1 cellular context compared by ENCODE assay signal in the genomic region with DNA sequence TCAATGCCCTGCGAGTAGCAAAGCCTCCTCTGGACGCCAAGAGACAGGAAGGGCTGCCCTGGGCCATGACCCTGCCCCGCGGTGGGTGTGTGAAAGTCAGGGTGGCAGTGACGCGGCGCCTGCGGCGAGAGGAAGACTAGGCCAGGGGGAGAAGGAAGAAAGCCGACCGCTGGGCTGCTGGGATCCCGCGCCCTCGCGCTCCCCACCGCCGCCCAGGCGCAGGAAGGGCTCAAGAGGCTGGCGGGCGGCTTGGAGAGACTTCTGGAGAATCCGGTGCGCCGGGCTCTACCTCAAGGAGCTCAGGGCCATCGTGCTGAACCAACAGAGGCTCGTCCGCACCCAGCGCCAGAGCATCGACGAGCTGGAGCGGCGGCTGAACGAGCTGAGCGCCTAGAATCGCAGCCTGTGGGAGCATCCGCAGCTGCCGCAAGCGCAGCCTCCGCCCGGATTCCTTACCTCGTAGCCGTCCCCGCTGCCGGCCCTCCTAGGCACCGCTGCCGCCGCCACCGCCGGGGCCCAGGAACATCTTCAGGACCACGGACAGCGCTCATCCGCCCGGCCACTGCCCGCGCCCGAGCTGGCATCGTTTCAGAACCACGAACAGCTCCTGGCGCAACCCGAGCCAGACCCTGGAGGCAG.
TF ChIP-seq lines count a peak whose summit lies in the region.

No MANE protein-coding gene starts in this region.

TF ChIP-seq in HEK293, 187 proteins besides CTCF, POLR2A, EP300 and RAD21 (continued from another document and continues in another):
- TF ChIP-seq HIC1 (tag by site-specific recombination; IDR thresholded peaks at IDR 0.05): peak; percentile 94
- TF ChIP-seq ZNF560 (tag by site-specific recombination; IDR thresholded peaks at IDR 0.05; ENCODE audit: borderline replicate concordance): peak; percentile 72; the same call in 1 of the 2 replicates
- no peak for TF ChIP-seq ZNF174 (tag by site-specific recombination; IDR thresholded peaks at IDR 0.05)
- TF ChIP-seq ZNF701 (tag by site-specific recombination; IDR thresholded peaks at IDR 0.05): no peak
- TF ChIP-seq ZNF16 (tag by site-specific recombination; IDR thresholded peaks at IDR 0.05; ENCODE audit: low read depth): no peak
- TF ChIP-seq SCRT1 (tag by site-specific recombination; IDR thresholded peaks at IDR 0.05; ENCODE audit: borderline replicate concordance): no peak
- no peak for TF ChIP-seq ZNF747 (tag by site-specific recombination; IDR thresholded peaks at IDR 0.05)
- TF ChIP-seq, protein P1, sequence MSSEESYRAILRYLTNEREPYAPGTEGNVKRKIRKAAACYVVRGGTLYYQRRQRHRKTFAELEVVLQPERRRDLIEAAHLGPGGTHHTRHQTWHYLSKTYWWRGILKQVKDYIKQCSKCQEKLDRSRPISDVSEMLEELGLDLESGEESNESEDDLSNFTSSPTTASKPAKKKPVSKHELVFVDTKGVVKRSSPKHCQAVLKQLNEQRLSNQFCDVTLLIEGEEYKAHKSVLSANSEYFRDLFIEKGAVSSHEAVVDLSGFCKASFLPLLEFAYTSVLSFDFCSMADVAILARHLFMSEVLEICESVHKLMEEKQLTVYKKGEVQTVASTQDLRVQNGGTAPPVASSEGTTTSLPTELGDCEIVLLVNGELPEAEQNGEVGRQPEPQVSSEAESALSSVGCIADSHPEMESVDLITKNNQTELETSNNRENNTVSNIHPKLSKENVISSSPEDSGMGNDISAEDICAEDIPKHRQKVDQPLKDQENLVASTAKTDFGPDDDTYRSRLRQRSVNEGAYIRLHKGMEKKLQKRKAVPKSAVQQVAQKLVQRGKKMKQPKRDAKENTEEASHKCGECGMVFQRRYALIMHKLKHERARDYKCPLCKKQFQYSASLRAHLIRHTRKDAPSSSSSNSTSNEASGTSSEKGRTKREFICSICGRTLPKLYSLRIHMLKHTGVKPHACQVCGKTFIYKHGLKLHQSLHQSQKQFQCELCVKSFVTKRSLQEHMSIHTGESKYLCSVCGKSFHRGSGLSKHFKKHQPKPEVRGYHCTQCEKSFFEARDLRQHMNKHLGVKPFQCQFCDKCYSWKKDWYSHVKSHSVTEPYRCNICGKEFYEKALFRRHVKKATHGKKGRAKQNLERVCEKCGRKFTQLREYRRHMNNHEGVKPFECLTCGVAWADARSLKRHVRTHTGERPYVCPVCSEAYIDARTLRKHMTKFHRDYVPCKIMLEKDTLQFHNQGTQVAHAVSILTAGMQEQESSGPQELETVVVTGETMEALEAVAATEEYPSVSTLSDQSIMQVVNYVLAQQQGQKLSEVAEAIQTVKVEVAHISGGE (tag by site-specific recombination; conservative IDR thresholded peaks at IDR 0.05; ENCODE audit: low read depth): 0 out of 2 replicates have a peak, but pooled peaks have one; percentile 25
- TF ChIP-seq ZNF146 (tag by site-specific recombination; IDR thresholded peaks at IDR 0.05): no peak
- no peak for TF ChIP-seq ZNF292 (tag by site-specific recombination; IDR thresholded peaks at IDR 0.05; ENCODE audit: borderline replicate concordance, low read depth)
- TF ChIP-seq HOXC10 (CRISPR knock-in tag; IDR thresholded peaks at IDR 0.05): peak; percentile 98
- no peak for TF ChIP-seq ZNF521 (tag by site-specific recombination; IDR thresholded peaks at IDR 0.05)
- TF ChIP-seq ZNF76 (tag by site-specific recombination; IDR thresholded peaks at IDR 0.05; ENCODE audit: borderline replicate concordance, low read depth): no peak
- no peak for TF ChIP-seq ZNF404 (tag by site-specific recombination; IDR thresholded peaks at IDR 0.05)
- no peak for TF ChIP-seq ELK4 (IDR thresholded peaks at IDR 0.05; ENCODE audit: borderline replicate concordance, low read depth, low read length)
- no peak; the same call in 1 of the 2 replicates for TF ChIP-seq GLIS2 (tag by site-specific recombination; IDR thresholded peaks at IDR 0.05)
- peak; percentile 51; the same call in 1 of the 2 replicates for TF ChIP-seq ZNF660 (tag by site-specific recombination; IDR thresholded peaks at IDR 0.05)
- TF ChIP-seq ZFP37 (tag by site-specific recombination; IDR thresholded peaks at IDR 0.05): 0 out of 2 replicates have a peak, but pooled peaks have one; percentile 69
- peak; percentile 55; the same call in 1 of the 2 replicates for TF ChIP-seq ZBTB48 (tag by site-specific recombination; IDR thresholded peaks at IDR 0.05)
- no peak for TF ChIP-seq ZNF221 (tag by site-specific recombination; IDR thresholded peaks at IDR 0.05; ENCODE audit: borderline replicate concordance)
- TF ChIP-seq WT1 (tag by site-specific recombination; IDR thresholded peaks at IDR 0.05): peak; percentile 20; the same call in 1 of the 2 replicates
- no peak; the same call in 1 of the 2 replicates for TF ChIP-seq ZNF324 (tag by site-specific recombination; IDR thresholded peaks at IDR 0.05)
- peak; percentile 50 for TF ChIP-seq ZBTB8A (tag by site-specific recombination; IDR thresholded peaks at IDR 0.05)
- peak; percentile 61; the same call in 1 of the 2 replicates for TF ChIP-seq ZSCAN30 (tag by site-specific recombination; IDR thresholded peaks at IDR 0.05)
- TF ChIP-seq ZNF354C (tag by site-specific recombination; IDR thresholded peaks at IDR 0.05; ENCODE audit: borderline replicate concordance, low read depth): no peak
- no peak for TF ChIP-seq ZNF621 (tag by site-specific recombination; IDR thresholded peaks at IDR 0.05)
- TF ChIP-seq ZNF768 (tag by site-specific recombination; IDR thresholded peaks at IDR 0.05): no peak
- TF ChIP-seq ZNF707 (tag by site-specific recombination; IDR thresholded peaks at IDR 0.05): no peak
- TF ChIP-seq ZNF610 (tag by site-specific recombination; IDR thresholded peaks at IDR 0.05; ENCODE audit: borderline replicate concordance): 0 out of 2 replicates have a peak, but pooled peaks have one; percentile 42
- no peak for TF ChIP-seq ZNF366 (tag by site-specific recombination; conservative IDR thresholded peaks at IDR 0.05)
- TF ChIP-seq ZNF561 (tag by site-specific recombination; IDR thresholded peaks at IDR 0.05; ENCODE audit: borderline replicate concordance): no peak
- no peak for TF ChIP-seq ZNF677 (tag by site-specific recombination; IDR thresholded peaks at IDR 0.05)
- no peak for TF ChIP-seq ZNF626 (tag by site-specific recombination; IDR thresholded peaks at IDR 0.05)
- no peak for TF ChIP-seq ZNF473 (tag by site-specific recombination; IDR thresholded peaks at IDR 0.05)
- TF ChIP-seq, protein P2, sequence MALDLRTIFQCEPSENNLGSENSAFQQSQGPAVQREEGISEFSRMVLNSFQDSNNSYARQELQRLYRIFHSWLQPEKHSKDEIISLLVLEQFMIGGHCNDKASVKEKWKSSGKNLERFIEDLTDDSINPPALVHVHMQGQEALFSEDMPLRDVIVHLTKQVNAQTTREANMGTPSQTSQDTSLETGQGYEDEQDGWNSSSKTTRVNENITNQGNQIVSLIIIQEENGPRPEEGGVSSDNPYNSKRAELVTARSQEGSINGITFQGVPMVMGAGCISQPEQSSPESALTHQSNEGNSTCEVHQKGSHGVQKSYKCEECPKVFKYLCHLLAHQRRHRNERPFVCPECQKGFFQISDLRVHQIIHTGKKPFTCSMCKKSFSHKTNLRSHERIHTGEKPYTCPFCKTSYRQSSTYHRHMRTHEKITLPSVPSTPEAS (tag by site-specific recombination; IDR thresholded peaks at IDR 0.05): no peak
- TF ChIP-seq, protein P3, sequence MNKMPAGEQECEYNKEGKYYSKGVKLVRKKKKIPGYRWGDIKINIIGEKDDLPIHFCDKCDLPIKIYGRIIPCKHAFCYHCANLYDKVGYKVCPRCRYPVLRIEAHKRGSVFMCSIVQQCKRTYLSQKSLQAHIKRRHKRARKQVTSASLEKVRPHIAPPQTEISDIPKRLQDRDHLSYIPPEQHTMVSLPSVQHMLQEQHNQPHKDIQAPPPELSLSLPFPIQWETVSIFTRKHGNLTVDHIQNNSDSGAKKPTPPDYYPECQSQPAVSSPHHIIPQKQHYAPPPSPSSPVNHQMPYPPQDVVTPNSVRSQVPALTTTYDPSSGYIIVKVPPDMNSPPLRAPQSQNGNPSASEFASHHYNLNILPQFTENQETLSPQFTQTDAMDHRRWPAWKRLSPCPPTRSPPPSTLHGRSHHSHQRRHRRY (tag by site-specific recombination; IDR thresholded peaks at IDR 0.05): no peak
- TF ChIP-seq, protein P4, sequence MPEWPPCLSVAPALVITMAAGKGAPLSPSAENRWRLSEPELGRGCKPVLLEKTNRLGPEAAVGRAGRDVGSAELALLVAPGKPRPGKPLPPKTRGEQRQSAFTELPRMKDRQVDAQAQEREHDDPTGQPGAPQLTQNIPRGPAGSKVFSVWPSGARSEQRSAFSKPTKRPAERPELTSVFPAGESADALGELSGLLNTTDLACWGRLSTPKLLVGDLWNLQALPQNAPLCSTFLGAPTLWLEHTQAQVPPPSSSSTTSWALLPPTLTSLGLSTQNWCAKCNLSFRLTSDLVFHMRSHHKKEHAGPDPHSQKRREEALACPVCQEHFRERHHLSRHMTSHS (tag by site-specific recombination; IDR thresholded peaks at IDR 0.05): no peak
- no peak for TF ChIP-seq ZNF664 (tag by site-specific recombination; IDR thresholded peaks at IDR 0.05)
- TF ChIP-seq, protein P5, sequence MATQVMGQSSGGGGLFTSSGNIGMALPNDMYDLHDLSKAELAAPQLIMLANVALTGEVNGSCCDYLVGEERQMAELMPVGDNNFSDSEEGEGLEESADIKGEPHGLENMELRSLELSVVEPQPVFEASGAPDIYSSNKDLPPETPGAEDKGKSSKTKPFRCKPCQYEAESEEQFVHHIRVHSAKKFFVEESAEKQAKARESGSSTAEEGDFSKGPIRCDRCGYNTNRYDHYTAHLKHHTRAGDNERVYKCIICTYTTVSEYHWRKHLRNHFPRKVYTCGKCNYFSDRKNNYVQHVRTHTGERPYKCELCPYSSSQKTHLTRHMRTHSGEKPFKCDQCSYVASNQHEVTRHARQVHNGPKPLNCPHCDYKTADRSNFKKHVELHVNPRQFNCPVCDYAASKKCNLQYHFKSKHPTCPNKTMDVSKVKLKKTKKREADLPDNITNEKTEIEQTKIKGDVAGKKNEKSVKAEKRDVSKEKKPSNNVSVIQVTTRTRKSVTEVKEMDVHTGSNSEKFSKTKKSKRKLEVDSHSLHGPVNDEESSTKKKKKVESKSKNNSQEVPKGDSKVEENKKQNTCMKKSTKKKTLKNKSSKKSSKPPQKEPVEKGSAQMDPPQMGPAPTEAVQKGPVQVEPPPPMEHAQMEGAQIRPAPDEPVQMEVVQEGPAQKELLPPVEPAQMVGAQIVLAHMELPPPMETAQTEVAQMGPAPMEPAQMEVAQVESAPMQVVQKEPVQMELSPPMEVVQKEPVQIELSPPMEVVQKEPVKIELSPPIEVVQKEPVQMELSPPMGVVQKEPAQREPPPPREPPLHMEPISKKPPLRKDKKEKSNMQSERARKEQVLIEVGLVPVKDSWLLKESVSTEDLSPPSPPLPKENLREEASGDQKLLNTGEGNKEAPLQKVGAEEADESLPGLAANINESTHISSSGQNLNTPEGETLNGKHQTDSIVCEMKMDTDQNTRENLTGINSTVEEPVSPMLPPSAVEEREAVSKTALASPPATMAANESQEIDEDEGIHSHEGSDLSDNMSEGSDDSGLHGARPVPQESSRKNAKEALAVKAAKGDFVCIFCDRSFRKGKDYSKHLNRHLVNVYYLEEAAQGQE (tag by site-specific recombination; IDR thresholded peaks at IDR 0.05): peak; percentile 100
- peak; percentile 39; the same call in 1 of the 2 replicates for TF ChIP-seq SP7 (tag by site-specific recombination; IDR thresholded peaks at IDR 0.05)
- no peak for TF ChIP-seq ZNF18 (tag by site-specific recombination; IDR thresholded peaks at IDR 0.05)
- TF ChIP-seq REPIN1 (tag by site-specific recombination; IDR thresholded peaks at IDR 0.05; ENCODE audit: low read depth): no peak
- TF ChIP-seq ZNF223 (tag by site-specific recombination; IDR thresholded peaks at IDR 0.05): no peak
- TF ChIP-seq ZNF704 (tag by site-specific recombination; IDR thresholded peaks at IDR 0.05): no peak
- TF ChIP-seq ZNF530 (tag by site-specific recombination; IDR thresholded peaks at IDR 0.05; ENCODE audit: low read depth): no peak
- no peak for TF ChIP-seq ZNF658 (tag by site-specific recombination; IDR thresholded peaks at IDR 0.05)
- 0 out of 2 replicates have a peak, but pooled peaks have one; percentile 69 for TF ChIP-seq ZNF2 (tag by site-specific recombination; IDR thresholded peaks at IDR 0.05)
